ENCODE assay signal across 22 cellular contexts in genomic region chr13:112363867-112364528, GRCh38. TPM values are rescaled to one million over a fixed set of nuclear protein-coding genes. Genes with fewer than 3 reads are reported as not detected.
DNase-seq lines count a peak whose midpoint lies in the region; ATAC-seq, FAIRE-seq and TF ChIP-seq lines count a peak whose summit lies in the region.
"Had no signal": no experiment of that assay in that cellular context is flagged by ENCODE, and none has a peak within 500 bp of the region (broad histone marks: within the 10 kb centered on the region; RNA-seq: fewer than 3 reads in every experiment).

No MANE protein-coding gene starts in this region.

- H3K23ac ChIP-seq in IMR-90 (ENCODE audit: low read depth, low read length), result no peak overlapping the region

- H3K4me1 ChIP-seq in IMR-90 (ENCODE audit: control insufficient read depth, insufficient read depth, low read length) (no peaks in the 10 kb centered on the region), esophagus muscularis mucosa (no peaks in the 10 kb centered on the region), neural progenitor cell (peaks cover 7% of the 10 kb centered on the region), PC-9 (replicated peaks; ENCODE audit: insufficient read depth) (no peaks in the 10 kb centered on the region)
- H3K4me1 ChIP-seq: HAP-1 had no signal

- dilution Hi-C loops in IMR-90 (cut with HindIII; ENCODE audit: low sequenced_read_pairs, unreplicated experiment), result no loop called here

- H3K79me2 ChIP-seq in neural progenitor cell (ENCODE audit: low read depth) (no peaks in the 10 kb centered on the region), PC-9 (ENCODE audit: low read depth) (no peaks in the 10 kb centered on the region)

- no peak for FAIRE-seq in GM12892 (lab: Jason Lieb, UNC)
- FAIRE-seq: GM12891 had no signal

- no peaks in the 10 kb centered on the region for H3K9me2 ChIP-seq in PC-9 (ENCODE audit: insufficient read depth)

- no peak overlapping the region for H4K5ac ChIP-seq in IMR-90 (ENCODE audit: low read depth, low read length)

- TF ChIP-seq POLR2A in IMR-90 (IDR thresholded peaks at IDR 0.05; ENCODE audit: low read depth, low read length), result no peak
- TF ChIP-seq POLR2A in esophagus muscularis mucosa (IDR thresholded peaks at IDR 0.05; ENCODE audit: low read depth), result no peak
- no peak for TF ChIP-seq POLR2A in GM12892 (IDR thresholded peaks at IDR 0.05; ENCODE audit: low read depth, low read length)

- peak overlapping the region; percentile 23 for H2AFZ ChIP-seq in IMR-90 (replicated peaks; ENCODE audit: low read length, poor library complexity)
- H2AFZ ChIP-seq in neural progenitor cell (replicated peaks), result peak overlapping the region; percentile 82
- no peak overlapping the region for H2AFZ ChIP-seq in PC-9

- no peak overlapping the region for H3K18ac ChIP-seq in IMR-90 (ENCODE audit: low read depth, low read length)

- TF ChIP-seq CTCF in IMR-90 (conservative IDR thresholded peaks at IDR 0.05; ENCODE audit: low read depth, low read length) (no peak), esophagus muscularis mucosa (IDR thresholded peaks at IDR 0.05) (no peak), neural progenitor cell (IDR thresholded peaks at IDR 0.05) (no peak), PC-9 (conservative IDR thresholded peaks at IDR 0.05) (no peak)

- H3K27me3 Mint-ChIP-seq in neural progenitor cell (ENCODE audit: insufficient read depth, low read depth), result no peaks in the 10 kb centered on the region

- no peak overlapping the region for H3K27ac Mint-ChIP-seq in neural progenitor cell
- H3K27ac Mint-ChIP-seq: CD4-positive, alpha-beta memory T cell; HFFc6 had no signal

- peaks cover 15% of the 10 kb centered on the region for H3K4me1 Mint-ChIP-seq in neural progenitor cell
- H3K4me1 Mint-ChIP-seq: CD4-positive, alpha-beta memory T cell had no signal

- H4K91ac ChIP-seq in IMR-90 (ENCODE audit: insufficient read depth, low read depth, low read length), result no peak overlapping the region

- no peak for ATAC-seq in IMR-90 (ENCODE audit: low read depth)

- POLR2A ChIA-PET in IMR-90 (lab: Charles Lee; ENCODE audit: unreplicated experiment), result no interaction called here
- POLR2A ChIA-PET in PC-9 (lab: Charles Lee; ENCODE audit: unreplicated experiment), result no interaction called here

- no peak for TF ChIP-seq EP300 in esophagus muscularis mucosa (IDR thresholded peaks at IDR 0.05)

- H3K4ac ChIP-seq in IMR-90 (ENCODE audit: low read depth, low read length), result no peak overlapping the region

- H3K27ac ChIP-seq in IMR-90 (ENCODE audit: insufficient read depth, low read length) (no peak overlapping the region), esophagus muscularis mucosa (replicated peaks in 1 of 4) (no peak overlapping the region), neural progenitor cell (no peak overlapping the region), PC-9 (no peak overlapping the region)

- intact Hi-C loops in IMR-90 (cut with micrococcal nuclease) (no loop called here), esophagus muscularis mucosa (cut with DNase I) (no loop called here), PC-9 (cut with micrococcal nuclease; ENCODE audit: unreplicated experiment) (no loop called here)

- DNase-seq in IMR-90, result no peak
- DNase-seq in esophagus muscularis mucosa (ENCODE audit: extremely low spot score), result peak; percentile 57
- DNase-seq in neural progenitor cell (ENCODE audit: low spot score), result no peak
- DNase-seq in PC-9, result no peak
- DNase-seq in activated naive CD4-positive, alpha-beta T cell treated with Interleukin-2 at 50 U/mL for 16 hours, result no peak
- no peak for DNase-seq in GM12892 (ENCODE audit: insufficient read length)
- DNase-seq: C1 segment of cervical spinal cord; Calu3; CD4-positive, alpha-beta memory T cell; COR-L47; DMS53; DMS79 treated with DMSO at 0.1 percent for 48 hours; GF-D8; HFFc6 had no signal

- H3K36me3 ChIP-seq in IMR-90 (ENCODE audit: control insufficient read depth, insufficient read depth, low read length) (no peaks in the 10 kb centered on the region), esophagus muscularis mucosa (no peaks in the 10 kb centered on the region), neural progenitor cell (no peaks in the 10 kb centered on the region), PC-9 (ENCODE audit: low read depth) (no peaks in the 10 kb centered on the region)
- H3K36me3 ChIP-seq: HAP-1 had no signal

- no peaks in the 10 kb centered on the region for H3K79me1 ChIP-seq in IMR-90 (ENCODE audit: low read depth in 1 of 2, low read length in 2 of 2)

- no peak overlapping the region for H4K8ac ChIP-seq in IMR-90 (ENCODE audit: low read depth in 2 of 2, low read length in 2 of 2)

- no peak overlapping the region for H3K56ac ChIP-seq in IMR-90 (ENCODE audit: extremely low read depth, insufficient read depth, low read length)

- CTCF ChIA-PET in IMR-90 (lab: Yijun Ruan, JAX), result no interaction called here
- CTCF ChIA-PET in PC-9 (lab: Charles Lee), result no interaction called here

- H2BK15ac ChIP-seq in IMR-90 (ENCODE audit: low read depth, low read length), result no peak overlapping the region

- H3K9me1 ChIP-seq in IMR-90 (ENCODE audit: insufficient read depth, low read length), result no peaks in the 10 kb centered on the region

- H3K4me3 Mint-ChIP-seq in neural progenitor cell, result no peak overlapping the region
- H3K4me3 Mint-ChIP-seq: CD4-positive, alpha-beta memory T cell; HFFc6 had no signal

- no TSS peak for BruUV-seq in IMR-90 (replicated peaks; lab: Mats Ljungman, UMichigan)
- BruUV-seq in PC-9 (replicated peaks; lab: Mats Ljungman, UMichigan), result no TSS peak

- no peak overlapping the region for H2BK5ac ChIP-seq in IMR-90 (ENCODE audit: low read depth, low read length, poor library complexity, severe bottlenecking)

- TF ChIP-seq RAD21 in IMR-90 (IDR thresholded peaks at IDR 0.05; ENCODE audit: low read length), result no peak

- peaks cover 26% of the 10 kb centered on the region for H3K9me3 Mint-ChIP-seq in neural progenitor cell

- H2AK5ac ChIP-seq in IMR-90 (ENCODE audit: low read depth, low read length), result no peak overlapping the region

- H3F3A ChIP-seq in neural progenitor cell (ENCODE audit: low read depth) (peaks cover 2% of the 10 kb centered on the region), PC-9 (ENCODE audit: insufficient read depth, low read depth) (no peaks in the 10 kb centered on the region)

- H4K20me1 ChIP-seq in IMR-90 (ENCODE audit: insufficient read depth, low read length), result no peaks in the 10 kb centered on the region
- H4K20me1 ChIP-seq in neural progenitor cell (ENCODE audit: low read depth), result no peaks in the 10 kb centered on the region
- H4K20me1 ChIP-seq in PC-9 (ENCODE audit: insufficient read depth), result 0 out of 2 replicates have a peak, but pooled peaks cover 3% of the 10 kb centered on the region

- H3K4me3 ChIP-seq in IMR-90 (ENCODE audit: insufficient read depth, low read depth, low read length) (no peak overlapping the region), esophagus muscularis mucosa (no peak overlapping the region), neural progenitor cell (no peak overlapping the region), PC-9 (no peak overlapping the region)
- H3K4me3 ChIP-seq: HAP-1 had no signal

- in situ Hi-C loops in IMR-90 (cut with MboI; ENCODE audit: low sequenced_read_pairs), result no loop called here

- no peak overlapping the region for H3K14ac ChIP-seq in IMR-90 (replicated peaks; ENCODE audit: low read depth, low read length)

- 25% methylated on average over 5 of the region's 12 CpGs; no CpG with 5 or more reads in 1 of the 2 experiments for WGBS in IMR-90 (ENCODE audit: extremely low coverage in 2 of 2, insufficient read length in 1 of 2), 2 experiments
- WGBS in esophagus muscularis mucosa, result 56% methylated on average over 12 of the region's 12 CpGs

- H3K36me3 Mint-ChIP-seq in neural progenitor cell, result no peaks in the 10 kb centered on the region
- H3K36me3 Mint-ChIP-seq: CD4-positive, alpha-beta memory T cell had no signal

- H2AK9ac ChIP-seq in IMR-90 (replicated peaks; ENCODE audit: low read depth, low read length, poor library complexity), result no peak overlapping the region

- H3K27me3 ChIP-seq in IMR-90 (ENCODE audit: control insufficient read depth, insufficient read depth, low read length) (no peaks in the 10 kb centered on the region), esophagus muscularis mucosa (peaks cover 0 to 31% (median 2%) of the 10 kb centered on the region in 4 donors), neural progenitor cell (no peaks in the 10 kb centered on the region), PC-9 (ENCODE audit: insufficient read depth, low read depth) (peaks cover 44% of the 10 kb centered on the region)

- H2BK120ac ChIP-seq in IMR-90 (ENCODE audit: low read depth, low read length), result no peak overlapping the region

- H3K9ac ChIP-seq in IMR-90 (ENCODE audit: low read depth, low read length) (no peak overlapping the region), neural progenitor cell (no peak overlapping the region)

- no peak overlapping the region for H2BK20ac ChIP-seq in IMR-90 (ENCODE audit: low read depth, low read length)

- H3K4me2 ChIP-seq in IMR-90 (ENCODE audit: low read depth, low read length) (no peak overlapping the region), neural progenitor cell (no peak overlapping the region), PC-9 (no peak overlapping the region)

- H3K9me3 ChIP-seq in IMR-90 (ENCODE audit: control insufficient read depth, insufficient read depth, low read length) (peaks cover 40% of the 10 kb centered on the region), esophagus muscularis mucosa (peaks cover 0 to 46% (median 20%) of the 10 kb centered on the region in 4 donors), neural progenitor cell (ENCODE audit: low read depth) (peaks cover 19% of the 10 kb centered on the region), PC-9 (ENCODE audit: insufficient read depth, low read depth) (no peaks in the 10 kb centered on the region)
- H3K9me3 ChIP-seq: HAP-1 had no signal

TF ChIP-seq in IMR-90, 13 proteins besides CTCF, POLR2A, EP300 and RAD21 (continues in another document):
- TF ChIP-seq NFE2L2 (IDR thresholded peaks at IDR 0.05; ENCODE audit: low read depth, low read length), result no peak
- TF ChIP-seq SMC3 (IDR thresholded peaks at IDR 0.05; ENCODE audit: low read depth, low read length), result no peak
- no peak for TF ChIP-seq MAZ (IDR thresholded peaks at IDR 0.05; ENCODE audit: borderline replicate concordance, low read depth, low read length)
- no peak for TF ChIP-seq CEBPB (IDR thresholded peaks at IDR 0.05; ENCODE audit: low read depth, low read length)
- TF ChIP-seq MAFK (IDR thresholded peaks at IDR 0.05; ENCODE audit: low read depth, low read length), result no peak
- TF ChIP-seq RFX5 (IDR thresholded peaks at IDR 0.05; ENCODE audit: low read depth, low read length), result no peak

RNA-seq across cellular contexts. Expression of gene SPACA7, which starts 12.2 kb away (rescaled TPM):
- not detected in 2 replicates for total RNA-seq in IMR-90 (2012; rRNA removed)
- not detected in 2 replicates for polyA plus RNA-seq in IMR-90 (2012; rRNA removed)
- not detected in 2 replicates for polyA plus RNA-seq in IMR-90 (2012; cell fraction: cytosol; rRNA removed)
- polyA plus RNA-seq in IMR-90 (2012; cell fraction: nucleus; rRNA removed; ENCODE audit: low replicate concordance), result not detected in 2 replicates
- total RNA-seq in esophagus muscularis mucosa, result not detected
- total RNA-seq in neural progenitor cell (ENCODE audit: low replicate concordance), result not detected in 2 replicates
- not detected in 2 replicates for total RNA-seq in PC-9 (2021)
- polyA plus RNA-seq in GM12892 (2012; ENCODE audit: missing spikeins), result not detected
- total RNA-seq: A172; A673; Calu3; CD4-positive, alpha-beta memory T cell; Daoy; G401; H4; HFFc6 had no signal
- polyA plus RNA-seq: BJ; CD4-positive, alpha-beta memory T cell had no signal
